In genomic region chr9:95793924-95794828, GRCh38 we compare ENCODE assay signal across 14 cellular contexts.
A peak's percentile ranks its signal among the peaks of the same experiment; 100 is the strongest.
DNase-seq lines count a peak whose midpoint lies in the region; ATAC-seq and TF ChIP-seq lines count a peak whose summit lies in the region.
"Had no signal": no experiment of that assay in that cellular context is flagged by ENCODE, and none has a peak within 500 bp of the region (broad histone marks: within the 10 kb centered on the region; RNA-seq: fewer than 3 reads in every experiment).

No MANE protein-coding gene starts in this region.

- no peak overlapping the region for H2AFZ ChIP-seq in H9 (ENCODE audit: low read length)
- H2AFZ ChIP-seq: PC-9 had no signal

- peaks cover 6% of the 10 kb centered on the region in 2 experiments for H3K4me1 Mint-ChIP-seq in H9

- no peak overlapping the region for H4K5ac ChIP-seq in H9 (ENCODE audit: insufficient read length, low read depth, low read length)

- no peaks in the 10 kb centered on the region; the same call in 1 of the 2 replicates for H3K4me1 ChIP-seq in H9 (ENCODE audit: insufficient read depth, low read length)

- H3K14ac ChIP-seq in H9 (ENCODE audit: insufficient read depth, low read length) = no peak overlapping the region

- no peak for TF ChIP-seq CTCF in foreskin fibroblast (IDR thresholded peaks at IDR 0.05; ENCODE audit: low read depth, low read length)
- no peak for TF ChIP-seq CTCF in retinal pigment epithelial cell (conservative IDR thresholded peaks at IDR 0.05; ENCODE audit: low read depth, low read length)
- no peak for TF ChIP-seq CTCF in H9 (conservative IDR thresholded peaks at IDR 0.05)

- H3K79me1 ChIP-seq in H9 (ENCODE audit: insufficient read depth, low read depth, low read length, poor library complexity, severe bottlenecking) = no peaks in the 10 kb centered on the region

- H2BK120ac ChIP-seq in H9 (ENCODE audit: low read depth, low read length, poor library complexity, severe bottlenecking) = no peak overlapping the region

- ATAC-seq in SK-N-SH treated with all-trans-retinoic acid at 6 μM for 48 hours = peak; percentile 81
- ATAC-seq in GM19467 (IDR thresholded peaks at IDR 0.05; ENCODE audit: unreplicated experiment) = no peak
- no peak for ATAC-seq in HG03565 (IDR thresholded peaks at IDR 0.05; ENCODE audit: unreplicated experiment)
- ATAC-seq: left lobe of liver had no signal

- H3K27ac Mint-ChIP-seq in H9 = no peak overlapping the region

- no peak overlapping the region for H3K4me3 Mint-ChIP-seq in H9

- DNase-seq in GM03348 (ENCODE audit: low spot score) = peak; percentile 75
- DNase-seq in foreskin fibroblast = peak; percentile 78 to 81
- DNase-seq in retinal pigment epithelial cell (ENCODE audit: low read depth) = peak; percentile 63
- DNase-seq in activated effector memory CD4-positive, alpha-beta T cell treated with anti-CD3 and anti-CD28 coated beads, Interleukin-2, amount 50 U/mL, for 16 hours = no peak
- no peak for DNase-seq in H9
- DNase-seq: activated CD4-positive, alpha-beta T cell treated with anti-CD3 and anti-CD28 coated beads for 4 hours; activated naive CD4-positive, alpha-beta T cell treated with Interleukin-2 at 50 U/mL for 16 hours; NCI-H2029 had no signal

- no peak overlapping the region for H3T11ph ChIP-seq in H9 (ENCODE audit: low read length)

- H3K27ac ChIP-seq in H9 (ENCODE audit: insufficient read length, low read depth, low read length) = no peak overlapping the region
- H3K27ac ChIP-seq: PC-9 had no signal

- H2BK15ac ChIP-seq in H9 (ENCODE audit: low read depth, low read length) = no peak overlapping the region

- H2AK5ac ChIP-seq in H9 (ENCODE audit: insufficient read length, low read length) = no peak overlapping the region

- H3K4me2 ChIP-seq in H9 (ENCODE audit: insufficient read depth, insufficient read length, low read length) = no peak overlapping the region
- H3K4me2 ChIP-seq: PC-9 had no signal

- no peak overlapping the region for H3K23ac ChIP-seq in H9 (ENCODE audit: insufficient read length, low read depth, low read length)

- no peak overlapping the region for H4K91ac ChIP-seq in H9 (ENCODE audit: insufficient read length, low read depth, low read length)

- no peak overlapping the region for H4K8ac ChIP-seq in H9 (replicated peaks; ENCODE audit: insufficient read length, low read depth, low read length)

- H3K9ac ChIP-seq in H9 (ENCODE audit: extremely low read depth, insufficient read length, low read length) = no peak overlapping the region

- no peak overlapping the region for H3K56ac ChIP-seq in H9 (ENCODE audit: insufficient read length, low read depth, low read length)

- H4K20me1 ChIP-seq in H9 (ENCODE audit: control insufficient read depth, insufficient read depth, insufficient read length) = no peaks in the 10 kb centered on the region

- H3K4ac ChIP-seq in H9 (ENCODE audit: low read depth, low read length) = no peak overlapping the region

- H3K27me3 Mint-ChIP-seq in H9 (ENCODE audit: low read depth) = no peaks in the 10 kb centered on the region; the same call in 1 of the 2 replicates

- H3K36me3 Mint-ChIP-seq in H9 (ENCODE audit: insufficient read depth in 1 of 3, low read depth in 3 of 3) = no peaks in the 10 kb centered on the region

- no peak overlapping the region for H2BK12ac ChIP-seq in H9 (ENCODE audit: insufficient read length, low read depth, low read length)

- H2BK5ac ChIP-seq in H9 (ENCODE audit: insufficient read length, low read length) = no peak overlapping the region

- no peak overlapping the region for H3K18ac ChIP-seq in H9 (ENCODE audit: insufficient read length, low read depth, low read length)

- no peaks in the 10 kb centered on the region for H3K79me2 ChIP-seq in H9 (ENCODE audit: insufficient read depth, low read length)

- no peaks in the 10 kb centered on the region for H3K9me3 ChIP-seq in H9 (ENCODE audit: control insufficient read depth, low read depth, low read length)

- no CpG with 5 or more reads among the region's 5 CpGs for WGBS in H9 (ENCODE audit: extremely low coverage, insufficient read length, low lambda C conversion rate)

- H3K23me2 ChIP-seq in H9 (ENCODE audit: insufficient read length, low read depth, low read length, poor library complexity, severe bottlenecking) = no peaks in the 10 kb centered on the region

- H3K4me3 ChIP-seq in foreskin fibroblast (ENCODE audit: low read depth in 1 of 2, low read length in 2 of 2) = no peak overlapping the region
- H3K4me3 ChIP-seq in retinal pigment epithelial cell (ENCODE audit: low read length) = no peak overlapping the region
- H3K4me3 ChIP-seq: PC-9, skin epidermis had no signal

- H3K27me3 ChIP-seq in H9 (ENCODE audit: insufficient read depth, low read length) = no peaks in the 10 kb centered on the region

- no peaks in the 10 kb centered on the region for H3K9me3 Mint-ChIP-seq in H9

- no peak overlapping the region for H2BK20ac ChIP-seq in H9 (ENCODE audit: low read depth, low read length, poor library complexity, severe bottlenecking)

TF ChIP-seq in SK-N-SH treated with all-trans-retinoic acid at 6 μM for 48 hours, 23 proteins besides CTCF, POLR2A, EP300 and RAD21 (continues in another document):
- no peak for TF ChIP-seq ESRRG (CRISPR knock-in tag; IDR thresholded peaks at IDR 0.05)
- no peak for TF ChIP-seq CSDC2 (CRISPR knock-in tag; IDR thresholded peaks at IDR 0.05)
- TF ChIP-seq, protein P1, sequence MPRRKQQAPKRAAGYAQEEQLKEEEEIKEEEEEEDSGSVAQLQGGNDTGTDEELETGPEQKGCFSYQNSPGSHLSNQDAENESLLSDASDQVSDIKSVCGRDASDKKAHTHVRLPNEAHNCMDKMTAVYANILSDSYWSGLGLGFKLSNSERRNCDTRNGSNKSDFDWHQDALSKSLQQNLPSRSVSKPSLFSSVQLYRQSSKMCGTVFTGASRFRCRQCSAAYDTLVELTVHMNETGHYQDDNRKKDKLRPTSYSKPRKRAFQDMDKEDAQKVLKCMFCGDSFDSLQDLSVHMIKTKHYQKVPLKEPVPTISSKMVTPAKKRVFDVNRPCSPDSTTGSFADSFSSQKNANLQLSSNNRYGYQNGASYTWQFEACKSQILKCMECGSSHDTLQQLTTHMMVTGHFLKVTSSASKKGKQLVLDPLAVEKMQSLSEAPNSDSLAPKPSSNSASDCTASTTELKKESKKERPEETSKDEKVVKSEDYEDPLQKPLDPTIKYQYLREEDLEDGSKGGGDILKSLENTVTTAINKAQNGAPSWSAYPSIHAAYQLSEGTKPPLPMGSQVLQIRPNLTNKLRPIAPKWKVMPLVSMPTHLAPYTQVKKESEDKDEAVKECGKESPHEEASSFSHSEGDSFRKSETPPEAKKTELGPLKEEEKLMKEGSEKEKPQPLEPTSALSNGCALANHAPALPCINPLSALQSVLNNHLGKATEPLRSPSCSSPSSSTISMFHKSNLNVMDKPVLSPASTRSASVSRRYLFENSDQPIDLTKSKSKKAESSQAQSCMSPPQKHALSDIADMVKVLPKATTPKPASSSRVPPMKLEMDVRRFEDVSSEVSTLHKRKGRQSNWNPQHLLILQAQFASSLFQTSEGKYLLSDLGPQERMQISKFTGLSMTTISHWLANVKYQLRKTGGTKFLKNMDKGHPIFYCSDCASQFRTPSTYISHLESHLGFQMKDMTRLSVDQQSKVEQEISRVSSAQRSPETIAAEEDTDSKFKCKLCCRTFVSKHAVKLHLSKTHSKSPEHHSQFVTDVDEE (CRISPR knock-in tag; IDR thresholded peaks at IDR 0.05) = no peak
- TF ChIP-seq RARB (CRISPR knock-in tag; IDR thresholded peaks at IDR 0.05) = no peak
- TF ChIP-seq ZNF565 (CRISPR knock-in tag; conservative IDR thresholded peaks at IDR 0.05; ENCODE audit: low read depth) = no peak
- TF ChIP-seq ARNTL (CRISPR knock-in tag; IDR thresholded peaks at IDR 0.05; ENCODE audit: borderline replicate concordance, low read depth) = no peak
- TF ChIP-seq GLIS3 (CRISPR knock-in tag; IDR thresholded peaks at IDR 0.05) = no peak
- no peak for TF ChIP-seq TOX (CRISPR knock-in tag; IDR thresholded peaks at IDR 0.05; ENCODE audit: borderline replicate concordance)
- TF ChIP-seq PPARA (CRISPR knock-in tag; IDR thresholded peaks at IDR 0.05; ENCODE audit: borderline replicate concordance) = no peak
- TF ChIP-seq, protein P2, sequence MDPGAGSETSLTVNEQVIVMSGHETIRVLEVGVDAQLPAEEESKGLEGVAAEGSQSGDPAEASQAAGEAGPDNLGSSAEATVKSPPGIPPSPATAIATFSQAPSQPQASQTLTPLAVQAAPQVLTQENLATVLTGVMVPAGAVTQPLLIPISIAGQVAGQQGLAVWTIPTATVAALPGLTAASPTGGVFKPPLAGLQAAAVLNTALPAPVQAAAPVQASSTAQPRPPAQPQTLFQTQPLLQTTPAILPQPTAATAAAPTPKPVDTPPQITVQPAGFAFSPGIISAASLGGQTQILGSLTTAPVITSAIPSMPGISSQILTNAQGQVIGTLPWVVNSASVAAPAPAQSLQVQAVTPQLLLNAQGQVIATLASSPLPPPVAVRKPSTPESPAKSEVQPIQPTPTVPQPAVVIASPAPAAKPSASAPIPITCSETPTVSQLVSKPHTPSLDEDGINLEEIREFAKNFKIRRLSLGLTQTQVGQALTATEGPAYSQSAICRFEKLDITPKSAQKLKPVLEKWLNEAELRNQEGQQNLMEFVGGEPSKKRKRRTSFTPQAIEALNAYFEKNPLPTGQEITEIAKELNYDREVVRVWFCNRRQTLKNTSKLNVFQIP (CRISPR knock-in tag; IDR thresholded peaks at IDR 0.05; ENCODE audit: borderline replicate concordance, low read depth) = no peak
- no peak for TF ChIP-seq ZNF70 (CRISPR knock-in tag; IDR thresholded peaks at IDR 0.05)
- no peak for TF ChIP-seq BACH2 (CRISPR knock-in tag; IDR thresholded peaks at IDR 0.05; ENCODE audit: borderline replicate concordance)
- TF ChIP-seq ZNF8 (CRISPR knock-in tag; IDR thresholded peaks at IDR 0.05) = no peak
- no peak for TF ChIP-seq ZC3H10 (CRISPR knock-in tag; IDR thresholded peaks at IDR 0.05)
- TF ChIP-seq, protein P3, sequence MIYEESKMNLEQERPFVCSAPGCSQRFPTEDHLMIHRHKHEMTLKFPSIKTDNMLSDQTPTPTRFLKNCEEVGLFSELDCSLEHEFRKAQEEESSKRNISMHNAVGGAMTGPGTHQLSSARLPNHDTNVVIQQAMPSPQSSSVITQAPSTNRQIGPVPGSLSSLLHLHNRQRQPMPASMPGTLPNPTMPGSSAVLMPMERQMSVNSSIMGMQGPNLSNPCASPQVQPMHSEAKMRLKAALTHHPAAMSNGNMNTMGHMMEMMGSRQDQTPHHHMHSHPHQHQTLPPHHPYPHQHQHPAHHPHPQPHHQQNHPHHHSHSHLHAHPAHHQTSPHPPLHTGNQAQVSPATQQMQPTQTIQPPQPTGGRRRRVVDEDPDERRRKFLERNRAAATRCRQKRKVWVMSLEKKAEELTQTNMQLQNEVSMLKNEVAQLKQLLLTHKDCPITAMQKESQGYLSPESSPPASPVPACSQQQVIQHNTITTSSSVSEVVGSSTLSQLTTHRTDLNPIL (CRISPR knock-in tag; IDR thresholded peaks at IDR 0.05; ENCODE audit: low read depth) = peak; percentile 74; the same call in 1 of the 2 replicates
- no peak for TF ChIP-seq ZFP3 (CRISPR knock-in tag; IDR thresholded peaks at IDR 0.05)
- TF ChIP-seq SNAI2 (CRISPR knock-in tag; IDR thresholded peaks at IDR 0.05) = 0 out of 2 replicates have a peak, but pooled peaks have one; percentile 19

Comparison
In these comparisons a context has a peak if more than half of its experiments do, and no peak if none do; other contexts are left out.
1. DNase-seq: peak in GM03348 (single experiment), foreskin fibroblast (2 of 2) and retinal pigment epithelial cell (single experiment); none in activated effector memory CD4-positive, alpha-beta T cell treated with anti-CD3 and anti-CD28 coated beads, Interleukin-2, amount 50 U/mL, for 16 hours (single experiment) and H9 (single experiment).